In the genomic region with DNA sequence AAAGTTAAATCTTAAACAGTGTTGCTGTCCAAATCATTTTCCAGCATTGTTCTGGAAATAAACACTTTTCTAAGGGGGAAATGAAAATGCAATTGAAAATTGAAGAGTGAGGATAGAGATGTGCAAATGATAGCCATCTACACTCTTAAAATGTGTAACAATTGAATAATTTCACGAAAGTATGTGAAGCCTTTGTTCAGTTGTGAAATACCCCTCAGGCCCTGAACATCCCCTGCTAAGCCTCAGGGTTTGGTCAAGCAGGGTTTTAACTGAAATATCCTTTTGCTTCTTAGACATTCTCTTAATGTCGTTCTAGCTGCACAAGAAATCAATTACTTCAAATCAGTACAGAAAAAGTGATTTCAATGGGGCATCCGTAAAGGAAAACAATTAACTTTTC, we compare ENCODE assay signal across 29 cellular contexts.
"Had no signal": no experiment of that assay in that cellular context is flagged by ENCODE, and none has a peak within 500 bp of the region (broad histone marks: within the 10 kb centered on the region; RNA-seq: fewer than 3 reads in every experiment).

No MANE protein-coding gene starts in this region.

- H3K4me1 Mint-ChIP-seq: naive B cell; neural crest cell; stimulated activated effector memory CD8-positive, alpha-beta T cell treated with anti-CD3 and anti-CD28 coated beads, Interleukin-12 subunit alpha, Interleukin-12 subunit beta, amount 100 ng/mL, for 72 hours had no signal

- H3K27ac ChIP-seq: colonic mucosa, epithelial cell of prostate, gastrocnemius medialis, neutrophil, parathyroid adenoma, right lobe of liver, stomach, tibial nerve, upper lobe of right lung, vagina had no signal

- H3K27me3 Mint-ChIP-seq: dendritic cell treated with granulocyte-macrophage colony-stimulating factor and Interleukin-4, amounts not matched to agents 40 ng/mL and 50 ng/mL, for 4 days had no signal

- H3K9ac ChIP-seq: parathyroid adenoma had no signal

- H2AFZ ChIP-seq: parathyroid adenoma had no signal

- H3K27me3 ChIP-seq: colonic mucosa, gastrocnemius medialis, neutrophil, right lobe of liver, stomach, tibial nerve, upper lobe of right lung, vagina had no signal

- ATAC-seq: esophagus mucosa; gastrocnemius medialis; left lobe of liver; mucosa of descending colon; natural killer cell treated with Interleukin-12 subunit alpha and Interleukin-12 subunit beta and Interleukin-15 and Interleukin-18, amount 100 ng/mL, for 72 hours; right lobe of liver; stimulated activated effector memory CD8-positive, alpha-beta T cell treated with anti-CD3 and anti-CD28 coated beads, Interleukin-12 subunit alpha, Interleukin-12 subunit beta, amount 100 ng/mL, for 72 hours; upper lobe of right lung had no signal

- H3K4me3 Mint-ChIP-seq: dendritic cell treated with granulocyte-macrophage colony-stimulating factor and Interleukin-4, amounts not matched to agents 40 ng/mL and 50 ng/mL, for 4 days; endodermal cell; mesothelial cell of epicardium; naive B cell; natural killer cell treated with Interleukin-12 subunit alpha and Interleukin-12 subunit beta and Interleukin-15 and Interleukin-18, amount 100 ng/mL, for 72 hours; neural crest cell; stimulated activated effector memory CD8-positive, alpha-beta T cell treated with anti-CD3 and anti-CD28 coated beads, Interleukin-12 subunit alpha, Interleukin-12 subunit beta, amount 100 ng/mL, for 72 hours had no signal

- H3K4me3 ChIP-seq: colonic mucosa, gastrocnemius medialis, lung, mucosa of descending colon, right lobe of liver, stomach, tibial nerve, upper lobe of right lung, vagina had no signal

- H3K4me1 ChIP-seq: colonic mucosa, gastrocnemius medialis, parathyroid adenoma, right lobe of liver, stomach, tibial nerve, upper lobe of right lung, vagina had no signal

- H3K36me3 Mint-ChIP-seq: mesothelial cell of epicardium; naive B cell; natural killer cell treated with Interleukin-12 subunit alpha and Interleukin-12 subunit beta and Interleukin-15 and Interleukin-18, amount 100 ng/mL, for 72 hours; stimulated activated effector memory CD8-positive, alpha-beta T cell treated with anti-CD3 and anti-CD28 coated beads, Interleukin-12 subunit alpha, Interleukin-12 subunit beta, amount 100 ng/mL, for 72 hours had no signal

- H3K36me3 ChIP-seq: colonic mucosa, gastrocnemius medialis, neutrophil, right lobe of liver, tibial nerve, upper lobe of right lung, vagina had no signal

- DNase-seq: colonic mucosa; effector CD8-positive, alpha-beta T cell; endodermal cell; gastrocnemius medialis; head of caudate nucleus; kidney; mesenchymal stem cell; mucosa of descending colon; naive B cell; right lobe of liver; stimulated activated CD4-positive, alpha-beta T cell treated with anti-CD3 and anti-CD28 coated beads, Interleukin-2, amount 100 ng/mL, for 24 hours; stimulated activated CD4-positive, alpha-beta T cell treated with anti-CD3 and anti-CD28 coated beads, Interleukin-4, amount 100 ng/mL, for 24 hours; stimulated activated naive CD4-positive, alpha-beta T cell treated with Interleukin-2 at 50 U/mL for 16 hours; stomach; upper lobe of right lung had no signal

- H3K27ac Mint-ChIP-seq: dendritic cell treated with granulocyte-macrophage colony-stimulating factor and Interleukin-4, amounts not matched to agents 40 ng/mL and 50 ng/mL, for 4 days; endodermal cell; mesothelial cell of epicardium; naive B cell; natural killer cell treated with Interleukin-12 subunit alpha and Interleukin-12 subunit beta and Interleukin-15 and Interleukin-18, amount 100 ng/mL, for 72 hours; progenitor cell of endocrine pancreas; stimulated activated effector memory CD8-positive, alpha-beta T cell treated with anti-CD3 and anti-CD28 coated beads, Interleukin-12 subunit alpha, Interleukin-12 subunit beta, amount 100 ng/mL, for 72 hours had no signal

- H3K9me3 ChIP-seq: colonic mucosa, gastrocnemius medialis, mucosa of descending colon, neutrophil, right lobe of liver, stomach, tibial nerve, upper lobe of right lung, vagina had no signal

- H3K9me3 Mint-ChIP-seq: dendritic cell treated with granulocyte-macrophage colony-stimulating factor and Interleukin-4, amounts not matched to agents 40 ng/mL and 50 ng/mL, for 4 days; endodermal cell; mesothelial cell of epicardium; naive B cell; natural killer cell treated with Interleukin-12 subunit alpha and Interleukin-12 subunit beta and Interleukin-15 and Interleukin-18, amount 100 ng/mL, for 72 hours; neural crest cell; stimulated activated effector memory CD8-positive, alpha-beta T cell treated with anti-CD3 and anti-CD28 coated beads, Interleukin-12 subunit alpha, Interleukin-12 subunit beta, amount 100 ng/mL, for 72 hours had no signal

- FAIRE-seq: kidney had no signal

- H3K79me2 ChIP-seq: parathyroid adenoma had no signal
